20 cellular contexts compared by ENCODE assay signal in genomic region chr5:117261948-117262606, GRCh38.
"Had no signal": no experiment of that assay in that cellular context is flagged by ENCODE, and none has a peak within 500 bp of the region (broad histone marks: within the 10 kb centered on the region; RNA-seq: fewer than 3 reads in every experiment).

No MANE protein-coding gene starts in this region.

- ATAC-seq: activated CD8-positive, alpha-beta memory T cell treated with anti-CD3 and anti-CD28 coated beads, Interleukin-2, amount 10 ng/mL, durations not matched to agents 7 days and 5 days; effector memory CD8-positive, alpha-beta T cell; heart right ventricle; left ventricle myocardium superior; SK-N-SH treated with all-trans-retinoic acid at 6 μM for 48 hours; stimulated activated memory B cell treated with anti-CD40 and anti-IgM and Interleukin-4, amounts not matched to agents 10 μg/mL and 1 μg/mL and 100 μg/mL, for 72 hours had no signal

- H3K4me3 Mint-ChIP-seq: activated CD4-positive, alpha-beta memory T cell treated with anti-CD3 and anti-CD28 coated beads, Interleukin-2, amount 10 ng/mL, durations not matched to agents 7 days and 5 days; activated CD8-positive, alpha-beta memory T cell treated with anti-CD3 and anti-CD28 coated beads, Interleukin-2, amount 10 ng/mL, durations not matched to agents 7 days and 5 days; activated naive CD8-positive, alpha-beta T cell treated with anti-CD3 and anti-CD28 coated beads, Interleukin-2, amount 10 ng/mL, durations not matched to agents 7 days and 5 days; effector memory CD8-positive, alpha-beta T cell; memory B cell; stimulated activated memory B cell treated with anti-CD40 and anti-IgM and Interleukin-4, amounts not matched to agents 10 μg/mL and 1 μg/mL and 100 μg/mL, for 72 hours had no signal

- DNase-seq: activated CD4-positive, alpha-beta memory T cell treated with anti-CD3 and anti-CD28 coated beads, Interleukin-2, amount 10 ng/mL, durations not matched to agents 7 days and 5 days; activated CD4-positive, alpha-beta T cell treated with anti-CD3 and anti-CD28 coated beads for 48 hours; activated CD4-positive, CD25-positive, alpha-beta regulatory T cell; activated CD8-positive, alpha-beta memory T cell treated with anti-CD3 and anti-CD28 coated beads, Interleukin-2, amount 10 ng/mL, durations not matched to agents 7 days and 5 days; activated naive CD4-positive, alpha-beta T cell treated with Interleukin-2 at 50 U/mL for 16 hours; activated naive CD8-positive, alpha-beta T cell treated with anti-CD3 and anti-CD28 coated beads, Interleukin-2, amount 10 ng/mL, durations not matched to agents 7 days and 5 days; dermis blood vessel endothelial cell; effector memory CD8-positive, alpha-beta T cell; heart right ventricle; left ventricle myocardium superior; sigmoid colon; stimulated activated CD4-positive, alpha-beta T cell treated with anti-CD3 and anti-CD28 coated beads, Interleukin-4, amount 100 ng/mL, for 4 hours; T-helper 1 cell; T-helper 9 cell; thyroid gland had no signal

- H3K36me3 Mint-ChIP-seq: activated CD8-positive, alpha-beta memory T cell treated with anti-CD3 and anti-CD28 coated beads, Interleukin-2, amount 10 ng/mL, durations not matched to agents 7 days and 5 days; activated naive CD8-positive, alpha-beta T cell treated with anti-CD3 and anti-CD28 coated beads, Interleukin-2, amount 10 ng/mL, durations not matched to agents 7 days and 5 days; memory B cell; stimulated activated memory B cell treated with anti-CD40 and anti-IgM and Interleukin-4, amounts not matched to agents 10 μg/mL and 1 μg/mL and 100 μg/mL, for 72 hours had no signal

- H3K27me3 ChIP-seq: heart right ventricle, sigmoid colon, thyroid gland had no signal

- H3K4me3 ChIP-seq: heart right ventricle, sigmoid colon, thyroid gland had no signal

- H3K27me3 Mint-ChIP-seq: activated CD4-positive, alpha-beta memory T cell treated with anti-CD3 and anti-CD28 coated beads, Interleukin-2, amount 10 ng/mL, durations not matched to agents 7 days and 5 days; activated CD8-positive, alpha-beta memory T cell treated with anti-CD3 and anti-CD28 coated beads, Interleukin-2, amount 10 ng/mL, durations not matched to agents 7 days and 5 days; activated naive CD8-positive, alpha-beta T cell treated with anti-CD3 and anti-CD28 coated beads, Interleukin-2, amount 10 ng/mL, durations not matched to agents 7 days and 5 days; effector memory CD8-positive, alpha-beta T cell; memory B cell; stimulated activated memory B cell treated with anti-CD40 and anti-IgM and Interleukin-4, amounts not matched to agents 10 μg/mL and 1 μg/mL and 100 μg/mL, for 72 hours had no signal

- FAIRE-seq: frontal cortex had no signal

- H3K36me3 ChIP-seq: heart right ventricle, sigmoid colon, thyroid gland had no signal

- H3K27ac ChIP-seq: heart right ventricle, parathyroid adenoma, sigmoid colon, thyroid gland had no signal

- H3K4me1 ChIP-seq: heart right ventricle, parathyroid adenoma, thyroid gland had no signal

- H3K27ac Mint-ChIP-seq: activated CD4-positive, alpha-beta memory T cell treated with anti-CD3 and anti-CD28 coated beads, Interleukin-2, amount 10 ng/mL, durations not matched to agents 7 days and 5 days; activated CD8-positive, alpha-beta memory T cell treated with anti-CD3 and anti-CD28 coated beads, Interleukin-2, amount 10 ng/mL, durations not matched to agents 7 days and 5 days; activated naive CD8-positive, alpha-beta T cell treated with anti-CD3 and anti-CD28 coated beads, Interleukin-2, amount 10 ng/mL, durations not matched to agents 7 days and 5 days; effector memory CD8-positive, alpha-beta T cell; memory B cell; stimulated activated memory B cell treated with anti-CD40 and anti-IgM and Interleukin-4, amounts not matched to agents 10 μg/mL and 1 μg/mL and 100 μg/mL, for 72 hours had no signal

- H3K4me1 Mint-ChIP-seq: activated CD4-positive, alpha-beta memory T cell treated with anti-CD3 and anti-CD28 coated beads, Interleukin-2, amount 10 ng/mL, durations not matched to agents 7 days and 5 days; activated CD8-positive, alpha-beta memory T cell treated with anti-CD3 and anti-CD28 coated beads, Interleukin-2, amount 10 ng/mL, durations not matched to agents 7 days and 5 days; activated naive CD8-positive, alpha-beta T cell treated with anti-CD3 and anti-CD28 coated beads, Interleukin-2, amount 10 ng/mL, durations not matched to agents 7 days and 5 days; memory B cell; stimulated activated memory B cell treated with anti-CD40 and anti-IgM and Interleukin-4, amounts not matched to agents 10 μg/mL and 1 μg/mL and 100 μg/mL, for 72 hours had no signal

- H3K9me3 ChIP-seq: thyroid gland had no signal
